In the genomic region with DNA sequence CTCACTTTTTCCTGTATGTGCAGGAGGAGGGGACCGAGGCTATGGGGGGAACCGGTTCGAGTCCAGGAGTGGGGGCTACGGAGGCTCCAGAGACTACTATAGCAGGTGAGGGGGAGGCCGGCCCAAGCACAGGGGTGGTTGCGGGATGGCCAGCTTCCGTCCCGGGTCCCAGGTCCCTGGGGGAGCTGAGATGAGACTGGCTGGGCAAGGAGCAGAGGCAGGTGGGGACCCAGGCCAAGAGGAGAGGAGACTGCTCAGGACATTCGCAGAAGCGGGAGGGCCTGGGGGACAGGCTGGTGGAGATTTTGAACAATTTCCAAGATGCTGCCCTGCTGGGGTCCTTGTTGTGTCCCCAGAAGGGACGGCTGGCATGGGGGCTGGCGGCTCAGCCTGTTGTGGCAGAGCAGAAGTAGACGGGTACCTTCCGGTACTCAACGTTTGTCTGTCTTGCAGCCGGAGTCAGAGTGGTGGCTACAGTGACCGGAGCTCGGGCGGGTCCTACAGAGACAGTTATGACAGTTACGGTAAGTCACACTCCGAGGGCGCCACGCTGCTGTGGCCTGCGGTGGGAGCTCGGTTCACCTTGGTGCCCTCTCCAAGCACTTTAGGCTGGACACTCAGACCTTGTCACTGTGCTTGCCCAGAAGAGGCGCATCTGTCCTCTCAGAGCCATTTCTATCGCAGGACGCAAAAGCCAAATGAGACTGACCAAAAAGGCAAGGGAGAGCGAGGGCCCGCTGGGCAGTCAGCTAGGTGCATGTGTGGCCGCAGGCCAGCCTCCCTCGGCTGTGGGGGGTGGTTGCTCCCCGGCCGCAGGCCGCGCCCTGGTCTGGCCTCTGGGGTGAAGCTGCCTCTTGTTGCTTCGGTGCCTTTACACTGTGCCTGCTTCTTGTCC, we compare ENCODE assay signal across 9 cellular contexts. TPM values are rescaled to one million over a fixed set of nuclear protein-coding genes. Genes with fewer than 3 reads are reported as not detected.
DNase-seq lines count a peak whose midpoint lies in the region; ATAC-seq and TF ChIP-seq lines count a peak whose summit lies in the region.
"Had no signal": no experiment of that assay in that cellular context is flagged by ENCODE, and none has a peak within 500 bp of the region (broad histone marks: within the 10 kb centered on the region; RNA-seq: fewer than 3 reads in every experiment).

No MANE protein-coding gene starts in this region.

- TF ChIP-seq CTCF in HFFc6 (IDR thresholded peaks at IDR 0.05), result no peak
- TF ChIP-seq CTCF in right atrium auricular region (IDR thresholded peaks at IDR 0.05), result no peak

- POLR2A ChIA-PET in activated CD4-positive, alpha-beta memory T cell treated with anti-CD3 and anti-CD28 coated beads for 36 hours (lab: Charles Lee), result interaction anchor here (0.6 to 1.4 kb wide), 3 partner anchors 13 to 110 kb away, joined by 3 to 5 read pairs (median 3); a partner anchor contains a TSS

- H3K27ac ChIP-seq in right atrium auricular region, result peak overlapping the region; percentile 88 to 94

- H3K4me3 Mint-ChIP-seq in HFFc6, result peak overlapping the region; percentile 92
- H3K4me3 Mint-ChIP-seq in activated CD4-positive, alpha-beta memory T cell treated with anti-CD3 and anti-CD28 coated beads for 36 hours, result peak overlapping the region; percentile 90

- peaks cover 43% of the 10 kb centered on the region for H3K36me3 Mint-ChIP-seq in HFFc6 (ENCODE audit: low read depth)
- peaks cover 49% of the 10 kb centered on the region for H3K36me3 Mint-ChIP-seq in activated CD4-positive, alpha-beta memory T cell treated with anti-CD3 and anti-CD28 coated beads for 36 hours

- no peaks in the 10 kb centered on the region for H3K27me3 ChIP-seq in right atrium auricular region

- DNase-seq in HFFc6 (no peak), right atrium auricular region (ENCODE audit: low spot score) (no peak), sciatic nerve (ENCODE audit: low spot score) (no peak)
- DNase-seq in activated CD4-positive, alpha-beta memory T cell treated with anti-CD3 and anti-CD28 coated beads for 36 hours, result no peak
- peak; percentile 12 for DNase-seq in stimulated activated naive CD8-positive, alpha-beta T cell treated with anti-CD3 and anti-CD28 coated beads, Interleukin-15, Interleukin-2, amounts not matched to agents 100 U/mL and 50 U/mL, for 24 hours
- DNase-seq in stimulated activated naive CD4-positive, alpha-beta T cell treated with Interleukin-2 at 50 U/mL for 16 hours (lab: John Stamatoyannopoulos, UW), result no peak
- DNase-seq: central memory CD4-positive, alpha-beta T cell had no signal

- no peaks in the 10 kb centered on the region for H3K9me3 Mint-ChIP-seq in HFFc6
- no peaks in the 10 kb centered on the region for H3K9me3 Mint-ChIP-seq in activated CD4-positive, alpha-beta memory T cell treated with anti-CD3 and anti-CD28 coated beads for 36 hours

- peaks cover 0 to 86% of the 10 kb centered on the region in 2 donors for H3K4me1 ChIP-seq in right atrium auricular region

- no peak for ATAC-seq in stimulated activated naive CD8-positive, alpha-beta T cell treated with anti-CD3 and anti-CD28 coated beads, Interleukin-15, Interleukin-2, amounts not matched to agents 100 U/mL and 50 U/mL, for 24 hours
- ATAC-seq in HG03175 (IDR thresholded peaks at IDR 0.05; ENCODE audit: unreplicated experiment) (no peak), sciatic nerve (no peak), GM18873 (IDR thresholded peaks at IDR 0.05; ENCODE audit: low FRiP score, unreplicated experiment) (no peak)

- H3K27ac Mint-ChIP-seq in HFFc6, result peak overlapping the region; percentile 96
- peak overlapping the region; percentile 89 for H3K27ac Mint-ChIP-seq in activated CD4-positive, alpha-beta memory T cell treated with anti-CD3 and anti-CD28 coated beads for 36 hours

- H3K36me3 ChIP-seq in right atrium auricular region, result peaks cover 48% of the 10 kb centered on the region

- CTCF ChIA-PET in activated CD4-positive, alpha-beta memory T cell treated with anti-CD3 and anti-CD28 coated beads for 36 hours (lab: Charles Lee), result interaction anchor here (0.7 to 4.1 kb wide), 3 partner anchors 27 to 139 kb away, joined by 3 to 38 read pairs (median 6); no protein-coding TSS in a partner anchor

- no peaks in the 10 kb centered on the region for H3K9me3 ChIP-seq in right atrium auricular region

- intact Hi-C loops in activated CD4-positive, alpha-beta memory T cell treated with anti-CD3 and anti-CD28 coated beads for 36 hours (cut with micrococcal nuclease), result no loop called here
- intact Hi-C loops in sciatic nerve (cut with DNase I), result no loop called here

- peaks cover 63% of the 10 kb centered on the region for H3K4me1 Mint-ChIP-seq in HFFc6 (ENCODE audit: low read depth)
- H3K4me1 Mint-ChIP-seq in activated CD4-positive, alpha-beta memory T cell treated with anti-CD3 and anti-CD28 coated beads for 36 hours (ENCODE audit: low read depth), result peaks cover 61% of the 10 kb centered on the region

- H3K4me3 ChIP-seq in right atrium auricular region, result peak overlapping the region; percentile 61 to 62

- peaks cover 21% of the 10 kb centered on the region for H3K27me3 Mint-ChIP-seq in HFFc6 (ENCODE audit: insufficient read depth)
- no peaks in the 10 kb centered on the region for H3K27me3 Mint-ChIP-seq in activated CD4-positive, alpha-beta memory T cell treated with anti-CD3 and anti-CD28 coated beads for 36 hours

RNA-seq across cellular contexts. Expression of a gene that starts 2.6 kb away (rescaled TPM):
- 100 to 1,000 TPM; 160 to 243 (median 190) TPM for total RNA-seq in HFFc6 (2021; fragmentation: NEBNext Ultra II Directional; extraction: Animal tissue kit (Norgen Biotek cat#: 25700))
- 100 to 1,000 TPM; 171 to 173 TPM for total RNA-seq in activated CD4-positive, alpha-beta memory T cell treated with anti-CD3 and anti-CD28 coated beads for 36 hours
- total RNA-seq in right atrium auricular region, result 100 to 1,000 TPM; 288 to 385 TPM
- 550 TPM for total RNA-seq in sciatic nerve

RNA-seq across cellular contexts. Expression of a gene that starts 3.6 kb away (rescaled TPM):
- total RNA-seq in HFFc6 (2021; fragmentation: NEBNext Ultra II Directional; extraction: Animal tissue kit (Norgen Biotek cat#: 25700)), result 10 to 100 TPM; 54.2 to 77.6 (median 63.8) TPM
- total RNA-seq in activated CD4-positive, alpha-beta memory T cell treated with anti-CD3 and anti-CD28 coated beads for 36 hours, result 10 to 100 TPM; 74.8 to 76.1 TPM
- total RNA-seq in right atrium auricular region, result 10 to 100 TPM; 28.9 to 29.8 TPM
- 21.4 TPM for total RNA-seq in sciatic nerve

RNA-seq across cellular contexts. Expression of a gene that starts 13.9 kb away (rescaled TPM):
- total RNA-seq in HFFc6 (2021; fragmentation: NEBNext Ultra II Directional; extraction: Animal tissue kit (Norgen Biotek cat#: 25700)), result not detected
- total RNA-seq in activated CD4-positive, alpha-beta memory T cell treated with anti-CD3 and anti-CD28 coated beads for 36 hours, result not detected
- total RNA-seq in right atrium auricular region (not detected), sciatic nerve (not detected)

RNA-seq across cellular contexts. Expression of a gene that starts 23.4 kb away (rescaled TPM):
- total RNA-seq in HFFc6 (2021; fragmentation: NEBNext Ultra II Directional; extraction: Animal tissue kit (Norgen Biotek cat#: 25700)), result 10 to 100 TPM; 58.4 to 73.3 (median 67.4) TPM
- 10 to 100 TPM; 54.1 to 54.6 TPM for total RNA-seq in activated CD4-positive, alpha-beta memory T cell treated with anti-CD3 and anti-CD28 coated beads for 36 hours
- total RNA-seq in right atrium auricular region (10 to 100 TPM; 42.1 to 42.2 TPM), sciatic nerve (117 TPM)

RNA-seq across cellular contexts. Expression of a gene that starts 30.2 kb away (rescaled TPM):
- total RNA-seq in HFFc6 (2021; fragmentation: NEBNext Ultra II Directional; extraction: Animal tissue kit (Norgen Biotek cat#: 25700)), result 100 to 1,000 TPM; 190 to 243 (median 217) TPM
- total RNA-seq in activated CD4-positive, alpha-beta memory T cell treated with anti-CD3 and anti-CD28 coated beads for 36 hours, result 100 to 1,000 TPM; 178 to 192 TPM
- 100 to 1,000 TPM; 193 to 269 TPM for total RNA-seq in right atrium auricular region
- 90.9 TPM for total RNA-seq in sciatic nerve
